Comparison of ENCODE assay signal across 1 cellular context in the genomic region with DNA sequence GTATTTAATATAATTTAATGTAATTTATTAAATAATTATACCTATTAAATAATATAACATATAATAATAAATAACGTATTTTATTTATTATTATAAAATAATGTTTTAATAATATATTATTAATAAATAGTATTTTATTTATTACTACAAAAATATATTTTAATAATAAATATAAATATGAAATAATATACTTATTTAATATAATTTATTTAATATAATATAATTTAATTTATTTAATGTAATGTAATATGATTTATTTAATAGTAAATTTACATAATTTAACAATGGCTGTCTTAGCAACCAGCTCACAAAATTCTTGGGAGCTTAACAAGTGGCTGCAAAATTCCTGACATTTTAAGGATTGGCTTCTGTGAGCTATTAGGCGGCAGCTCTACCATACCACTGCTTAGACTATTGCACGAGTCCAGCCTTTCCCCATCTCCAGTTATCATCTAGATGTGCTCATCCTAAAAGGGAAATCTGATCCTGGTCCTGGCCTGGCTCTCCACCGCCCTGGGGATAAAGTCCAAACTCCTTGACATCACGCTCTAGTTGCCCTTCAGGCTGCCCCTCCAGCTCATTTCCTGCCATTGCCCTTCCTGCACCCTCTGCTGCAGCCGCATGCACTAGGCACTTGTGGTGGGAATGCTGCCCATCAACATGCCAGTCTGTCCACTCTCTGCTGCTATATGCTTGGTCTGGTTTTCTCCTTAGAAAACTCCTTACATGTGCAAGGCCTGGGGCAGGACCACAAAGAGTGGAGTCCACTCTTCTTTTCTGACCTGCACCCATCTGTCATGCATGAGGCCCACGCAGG.
TF ChIP-seq lines count a peak whose summit lies in the region.

No MANE protein-coding gene starts in this region.

TF ChIP-seq in HepG2, 621 proteins besides CTCF, POLR2A, EP300 and RAD21 (continued from another document and continues in another):
- TF ChIP-seq, protein P1, sequence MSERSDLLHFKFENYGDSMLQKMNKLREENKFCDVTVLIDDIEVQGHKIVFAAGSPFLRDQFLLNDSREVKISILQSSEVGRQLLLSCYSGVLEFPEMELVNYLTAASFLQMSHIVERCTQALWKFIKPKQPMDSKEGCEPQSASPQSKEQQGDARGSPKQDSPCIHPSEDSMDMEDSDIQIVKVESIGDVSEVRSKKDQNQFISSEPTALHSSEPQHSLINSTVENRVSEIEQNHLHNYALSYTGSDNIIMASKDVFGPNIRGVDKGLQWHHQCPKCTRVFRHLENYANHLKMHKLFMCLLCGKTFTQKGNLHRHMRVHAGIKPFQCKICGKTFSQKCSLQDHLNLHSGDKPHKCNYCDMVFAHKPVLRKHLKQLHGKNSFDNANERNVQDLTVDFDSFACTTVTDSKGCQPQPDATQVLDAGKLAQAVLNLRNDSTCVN (CRISPR knock-in tag; IDR thresholded peaks at IDR 0.05; ENCODE audit: borderline replicate concordance) = peak; percentile 6; the same call in 1 of the 2 replicates
- TF ChIP-seq, protein P2, sequence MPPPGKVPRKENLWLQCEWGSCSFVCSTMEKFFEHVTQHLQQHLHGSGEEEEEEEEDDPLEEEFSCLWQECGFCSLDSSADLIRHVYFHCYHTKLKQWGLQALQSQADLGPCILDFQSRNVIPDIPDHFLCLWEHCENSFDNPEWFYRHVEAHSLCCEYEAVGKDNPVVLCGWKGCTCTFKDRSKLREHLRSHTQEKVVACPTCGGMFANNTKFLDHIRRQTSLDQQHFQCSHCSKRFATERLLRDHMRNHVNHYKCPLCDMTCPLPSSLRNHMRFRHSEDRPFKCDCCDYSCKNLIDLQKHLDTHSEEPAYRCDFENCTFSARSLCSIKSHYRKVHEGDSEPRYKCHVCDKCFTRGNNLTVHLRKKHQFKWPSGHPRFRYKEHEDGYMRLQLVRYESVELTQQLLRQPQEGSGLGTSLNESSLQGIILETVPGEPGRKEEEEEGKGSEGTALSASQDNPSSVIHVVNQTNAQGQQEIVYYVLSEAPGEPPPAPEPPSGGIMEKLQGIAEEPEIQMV (CRISPR knock-in tag; IDR thresholded peaks at IDR 0.05; ENCODE audit: low read depth) = no peak
- TF ChIP-seq, protein P3, sequence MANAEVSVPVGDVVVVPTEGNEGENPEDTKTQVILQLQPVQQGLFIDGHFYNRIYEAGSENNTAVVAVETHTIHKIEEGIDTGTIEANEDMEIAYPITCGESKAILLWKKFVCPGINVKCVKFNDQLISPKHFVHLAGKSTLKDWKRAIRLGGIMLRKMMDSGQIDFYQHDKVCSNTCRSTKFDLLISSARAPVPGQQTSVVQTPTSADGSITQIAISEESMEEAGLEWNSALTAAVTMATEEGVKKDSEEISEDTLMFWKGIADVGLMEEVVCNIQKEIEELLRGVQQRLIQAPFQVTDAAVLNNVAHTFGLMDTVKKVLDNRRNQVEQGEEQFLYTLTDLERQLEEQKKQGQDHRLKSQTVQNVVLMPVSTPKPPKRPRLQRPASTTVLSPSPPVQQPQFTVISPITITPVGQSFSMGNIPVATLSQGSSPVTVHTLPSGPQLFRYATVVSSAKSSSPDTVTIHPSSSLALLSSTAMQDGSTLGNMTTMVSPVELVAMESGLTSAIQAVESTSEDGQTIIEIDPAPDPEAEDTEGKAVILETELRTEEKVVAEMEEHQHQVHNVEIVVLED (CRISPR knock-in tag; IDR thresholded peaks at IDR 0.05; ENCODE audit: borderline replicate concordance) = no peak
- TF ChIP-seq TAF1 (CRISPR knock-in tag; IDR thresholded peaks at IDR 0.05) = no peak
- peak; percentile 94 for TF ChIP-seq HNF4A (CRISPR knock-in tag; IDR thresholded peaks at IDR 0.05)
- no peak for TF ChIP-seq NR2F2 (IDR thresholded peaks at IDR 0.05; ENCODE audit: borderline replicate concordance, low read depth)
- no peak for TF ChIP-seq ZNF773 (CRISPR knock-in tag; IDR thresholded peaks at IDR 0.05; ENCODE audit: borderline replicate concordance)
- TF ChIP-seq CHCHD3 (CRISPR knock-in tag; IDR thresholded peaks at IDR 0.05) = no peak
- TF ChIP-seq ISL2 (CRISPR knock-in tag; IDR thresholded peaks at IDR 0.05) = no peak
- no peak for TF ChIP-seq ZNF547 (CRISPR knock-in tag; IDR thresholded peaks at IDR 0.05)
- TF ChIP-seq ZNF709 (CRISPR knock-in tag; IDR thresholded peaks at IDR 0.05) = no peak
- TF ChIP-seq NRL (CRISPR knock-in tag; IDR thresholded peaks at IDR 0.05; ENCODE audit: borderline replicate concordance) = no peak
- TF ChIP-seq POLR2AphosphoS5 (IDR thresholded peaks at IDR 0.05; ENCODE audit: low read depth, low read length) = no peak
- TF ChIP-seq, protein P4, sequence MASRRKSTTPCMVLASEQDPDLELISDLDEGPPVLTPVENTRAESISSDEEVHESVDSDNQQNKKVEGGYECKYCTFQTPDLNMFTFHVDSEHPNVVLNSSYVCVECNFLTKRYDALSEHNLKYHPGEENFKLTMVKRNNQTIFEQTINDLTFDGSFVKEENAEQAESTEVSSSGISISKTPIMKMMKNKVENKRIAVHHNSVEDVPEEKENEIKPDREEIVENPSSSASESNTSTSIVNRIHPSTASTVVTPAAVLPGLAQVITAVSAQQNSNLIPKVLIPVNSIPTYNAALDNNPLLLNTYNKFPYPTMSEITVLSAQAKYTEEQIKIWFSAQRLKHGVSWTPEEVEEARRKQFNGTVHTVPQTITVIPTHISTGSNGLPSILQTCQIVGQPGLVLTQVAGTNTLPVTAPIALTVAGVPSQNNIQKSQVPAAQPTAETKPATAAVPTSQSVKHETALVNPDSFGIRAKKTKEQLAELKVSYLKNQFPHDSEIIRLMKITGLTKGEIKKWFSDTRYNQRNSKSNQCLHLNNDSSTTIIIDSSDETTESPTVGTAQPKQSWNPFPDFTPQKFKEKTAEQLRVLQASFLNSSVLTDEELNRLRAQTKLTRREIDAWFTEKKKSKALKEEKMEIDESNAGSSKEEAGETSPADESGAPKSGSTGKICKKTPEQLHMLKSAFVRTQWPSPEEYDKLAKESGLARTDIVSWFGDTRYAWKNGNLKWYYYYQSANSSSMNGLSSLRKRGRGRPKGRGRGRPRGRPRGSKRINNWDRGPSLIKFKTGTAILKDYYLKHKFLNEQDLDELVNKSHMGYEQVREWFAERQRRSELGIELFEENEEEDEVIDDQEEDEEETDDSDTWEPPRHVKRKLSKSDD (CRISPR knock-in tag; IDR thresholded peaks at IDR 0.05; ENCODE audit: low read depth) = 0 out of 2 replicates have a peak, but pooled peaks have one; percentile 22
- no peak for TF ChIP-seq ATM (IDR thresholded peaks at IDR 0.05; ENCODE audit: borderline replicate concordance)
- no peak for TF ChIP-seq HES4 (CRISPR knock-in tag; IDR thresholded peaks at IDR 0.05; ENCODE audit: borderline replicate concordance)
- TF ChIP-seq, protein P5, sequence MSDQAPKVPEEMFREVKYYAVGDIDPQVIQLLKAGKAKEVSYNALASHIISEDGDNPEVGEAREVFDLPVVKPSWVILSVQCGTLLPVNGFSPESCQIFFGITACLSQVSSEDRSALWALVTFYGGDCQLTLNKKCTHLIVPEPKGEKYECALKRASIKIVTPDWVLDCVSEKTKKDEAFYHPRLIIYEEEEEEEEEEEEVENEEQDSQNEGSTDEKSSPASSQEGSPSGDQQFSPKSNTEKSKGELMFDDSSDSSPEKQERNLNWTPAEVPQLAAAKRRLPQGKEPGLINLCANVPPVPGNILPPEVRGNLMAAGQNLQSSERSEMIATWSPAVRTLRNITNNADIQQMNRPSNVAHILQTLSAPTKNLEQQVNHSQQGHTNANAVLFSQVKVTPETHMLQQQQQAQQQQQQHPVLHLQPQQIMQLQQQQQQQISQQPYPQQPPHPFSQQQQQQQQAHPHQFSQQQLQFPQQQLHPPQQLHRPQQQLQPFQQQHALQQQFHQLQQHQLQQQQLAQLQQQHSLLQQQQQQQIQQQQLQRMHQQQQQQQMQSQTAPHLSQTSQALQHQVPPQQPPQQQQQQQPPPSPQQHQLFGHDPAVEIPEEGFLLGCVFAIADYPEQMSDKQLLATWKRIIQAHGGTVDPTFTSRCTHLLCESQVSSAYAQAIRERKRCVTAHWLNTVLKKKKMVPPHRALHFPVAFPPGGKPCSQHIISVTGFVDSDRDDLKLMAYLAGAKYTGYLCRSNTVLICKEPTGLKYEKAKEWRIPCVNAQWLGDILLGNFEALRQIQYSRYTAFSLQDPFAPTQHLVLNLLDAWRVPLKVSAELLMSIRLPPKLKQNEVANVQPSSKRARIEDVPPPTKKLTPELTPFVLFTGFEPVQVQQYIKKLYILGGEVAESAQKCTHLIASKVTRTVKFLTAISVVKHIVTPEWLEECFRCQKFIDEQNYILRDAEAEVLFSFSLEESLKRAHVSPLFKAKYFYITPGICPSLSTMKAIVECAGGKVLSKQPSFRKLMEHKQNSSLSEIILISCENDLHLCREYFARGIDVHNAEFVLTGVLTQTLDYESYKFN (CRISPR knock-in tag; conservative IDR thresholded peaks at IDR 0.05) = peak; percentile 61
- no peak for TF ChIP-seq THYN1 (CRISPR knock-in tag; IDR thresholded peaks at IDR 0.05; ENCODE audit: borderline replicate concordance, low read depth)
- no peak for TF ChIP-seq ZNF792 (CRISPR knock-in tag; IDR thresholded peaks at IDR 0.05)
- TF ChIP-seq, protein P6, sequence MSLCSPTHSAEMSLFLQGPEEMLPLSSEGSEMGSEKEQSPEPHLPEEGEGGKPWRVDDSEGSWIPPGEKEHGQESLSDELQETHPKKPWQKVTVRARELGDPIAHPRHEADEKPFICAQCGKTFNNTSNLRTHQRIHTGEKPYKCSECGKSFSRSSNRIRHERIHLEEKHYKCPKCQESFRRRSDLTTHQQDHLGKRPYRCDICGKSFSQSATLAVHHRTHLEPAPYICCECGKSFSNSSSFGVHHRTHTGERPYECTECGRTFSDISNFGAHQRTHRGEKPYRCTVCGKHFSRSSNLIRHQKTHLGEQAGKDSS (CRISPR knock-in tag; IDR thresholded peaks at IDR 0.05; ENCODE audit: borderline replicate concordance, low read depth) = no peak
- no peak for TF ChIP-seq PCBP1 (IDR thresholded peaks at IDR 0.05; ENCODE audit: borderline replicate concordance, low read depth, low read length)
- TF ChIP-seq HOXA9 (CRISPR knock-in tag; IDR thresholded peaks at IDR 0.05; ENCODE audit: borderline replicate concordance) = no peak
- TF ChIP-seq JDP2 (CRISPR knock-in tag; IDR thresholded peaks at IDR 0.05; ENCODE audit: borderline replicate concordance) = no peak
- 0 out of 2 replicates have a peak, but pooled peaks have one; percentile 42 for TF ChIP-seq NR2C2 (CRISPR knock-in tag; IDR thresholded peaks at IDR 0.05; ENCODE audit: borderline replicate concordance)
- no peak for TF ChIP-seq ZSCAN9 (CRISPR knock-in tag; IDR thresholded peaks at IDR 0.05; ENCODE audit: borderline replicate concordance)
- peak; percentile 59; the same call in 1 of the 2 replicates for TF ChIP-seq WIZ (CRISPR knock-in tag; IDR thresholded peaks at IDR 0.05)
- no peak for TF ChIP-seq SRF (IDR thresholded peaks at IDR 0.05; ENCODE audit: low read depth, low read length)
- TF ChIP-seq CEBPG (CRISPR knock-in tag; IDR thresholded peaks at IDR 0.05) = 0 out of 2 replicates have a peak, but pooled peaks have one; percentile 4
- TF ChIP-seq ZNF292 (CRISPR knock-in tag; IDR thresholded peaks at IDR 0.05; ENCODE audit: borderline replicate concordance, low read depth) = peak; percentile 63; the same call in 1 of the 2 replicates
- TF ChIP-seq, protein P7, sequence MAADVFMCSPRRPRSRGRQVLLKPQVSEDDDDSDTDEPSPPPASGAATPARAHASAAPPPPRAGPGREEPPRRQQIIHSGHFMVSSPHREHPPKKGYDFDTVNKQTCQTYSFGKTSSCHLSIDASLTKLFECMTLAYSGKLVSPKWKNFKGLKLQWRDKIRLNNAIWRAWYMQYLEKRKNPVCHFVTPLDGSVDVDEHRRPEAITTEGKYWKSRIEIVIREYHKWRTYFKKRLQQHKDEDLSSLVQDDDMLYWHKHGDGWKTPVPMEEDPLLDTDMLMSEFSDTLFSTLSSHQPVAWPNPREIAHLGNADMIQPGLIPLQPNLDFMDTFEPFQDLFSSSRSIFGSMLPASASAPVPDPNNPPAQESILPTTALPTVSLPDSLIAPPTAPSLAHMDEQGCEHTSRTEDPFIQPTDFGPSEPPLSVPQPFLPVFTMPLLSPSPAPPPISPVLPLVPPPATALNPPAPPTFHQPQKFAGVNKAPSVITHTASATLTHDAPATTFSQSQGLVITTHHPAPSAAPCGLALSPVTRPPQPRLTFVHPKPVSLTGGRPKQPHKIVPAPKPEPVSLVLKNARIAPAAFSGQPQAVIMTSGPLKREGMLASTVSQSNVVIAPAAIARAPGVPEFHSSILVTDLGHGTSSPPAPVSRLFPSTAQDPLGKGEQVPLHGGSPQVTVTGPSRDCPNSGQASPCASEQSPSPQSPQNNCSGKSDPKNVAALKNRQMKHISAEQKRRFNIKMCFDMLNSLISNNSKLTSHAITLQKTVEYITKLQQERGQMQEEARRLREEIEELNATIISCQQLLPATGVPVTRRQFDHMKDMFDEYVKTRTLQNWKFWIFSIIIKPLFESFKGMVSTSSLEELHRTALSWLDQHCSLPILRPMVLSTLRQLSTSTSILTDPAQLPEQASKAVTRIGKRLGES (CRISPR knock-in tag; IDR thresholded peaks at IDR 0.05; ENCODE audit: borderline replicate concordance) = no peak
- TF ChIP-seq ZC3H13 (CRISPR knock-in tag; IDR thresholded peaks at IDR 0.05) = no peak
- no peak for TF ChIP-seq ZNF367 (CRISPR knock-in tag; IDR thresholded peaks at IDR 0.05; ENCODE audit: borderline replicate concordance)
- peak; percentile 64; the same call in 1 of the 2 replicates for TF ChIP-seq RCOR2 (CRISPR knock-in tag; IDR thresholded peaks at IDR 0.05)
- TF ChIP-seq FOXM1 (CRISPR knock-in tag; IDR thresholded peaks at IDR 0.05) = no peak
- no peak for TF ChIP-seq ZNF496 (CRISPR knock-in tag; IDR thresholded peaks at IDR 0.05; ENCODE audit: insufficient replicate concordance)
- no peak for TF ChIP-seq BORCS8-MEF2B (CRISPR knock-in tag; IDR thresholded peaks at IDR 0.05)
- no peak for TF ChIP-seq SMAD3 (CRISPR knock-in tag; IDR thresholded peaks at IDR 0.05)
- peak; percentile 58; the same call in 1 of the 2 replicates for TF ChIP-seq PHF21A (CRISPR knock-in tag; IDR thresholded peaks at IDR 0.05)
- TF ChIP-seq ZBTB42 (CRISPR knock-in tag; IDR thresholded peaks at IDR 0.05) = no peak
- no peak for TF ChIP-seq FOSL1 (CRISPR knock-in tag; IDR thresholded peaks at IDR 0.05; ENCODE audit: borderline replicate concordance)
- TF ChIP-seq YEATS4 (CRISPR knock-in tag; IDR thresholded peaks at IDR 0.05; ENCODE audit: borderline replicate concordance) = no peak
- TF ChIP-seq ZNF841 (CRISPR knock-in tag; IDR thresholded peaks at IDR 0.05; ENCODE audit: borderline replicate concordance) = no peak
